Comparison of ENCODE assay signal across 8 cellular contexts in the genomic region with DNA sequence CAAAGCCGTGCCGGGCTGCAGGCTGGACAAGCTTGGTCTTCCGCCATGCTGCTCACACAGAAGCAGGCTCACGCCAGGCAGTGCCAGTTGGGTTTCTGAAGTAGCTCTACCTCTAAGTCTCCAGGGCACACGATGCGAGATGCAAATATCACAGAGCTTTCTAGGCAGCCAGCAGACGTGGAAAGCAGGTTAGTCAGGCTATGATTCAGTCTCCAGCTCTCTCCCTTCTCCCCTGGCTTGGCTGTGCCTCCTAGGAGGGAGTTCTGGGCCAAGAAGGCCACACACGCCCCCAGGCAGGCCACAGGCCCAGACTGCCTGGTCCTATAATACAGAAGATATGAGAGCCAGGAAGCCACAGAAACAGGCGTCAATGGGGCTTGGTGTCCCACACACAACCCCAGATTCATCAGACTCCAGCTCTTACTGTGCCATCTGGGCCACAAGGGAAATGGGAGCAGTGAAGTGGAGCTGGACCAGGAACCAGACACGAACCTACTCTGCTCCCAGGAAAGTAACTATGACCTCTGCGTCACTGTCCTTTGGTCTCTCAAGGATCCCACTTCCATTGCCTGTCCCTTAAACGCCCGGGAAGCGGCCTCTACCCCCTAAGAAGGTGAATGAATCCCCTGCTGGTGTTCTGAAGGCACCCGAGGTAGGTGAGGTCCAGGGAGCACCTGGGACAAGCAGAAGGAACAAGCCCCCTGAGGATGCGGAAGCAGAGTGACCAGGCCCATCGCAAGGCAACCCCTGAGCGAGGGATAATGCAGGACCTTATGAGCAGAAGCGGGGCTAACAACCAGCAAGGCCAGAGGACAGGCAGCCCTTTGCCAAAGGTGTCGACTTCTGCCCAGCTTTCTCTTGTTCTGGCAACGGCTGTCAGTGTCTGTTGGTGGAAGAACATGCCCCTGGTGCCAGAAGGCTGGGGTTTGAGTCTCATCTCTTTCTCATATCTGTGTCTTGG.
DNase-seq lines count a peak whose midpoint lies in the region; ATAC-seq and TF ChIP-seq lines count a peak whose summit lies in the region.

No MANE protein-coding gene starts in this region.

- H3K27me3 ChIP-seq in OCI-LY1 (ENCODE audit: insufficient read depth, low read length) (no peaks in the 10 kb centered on the region), psoas muscle (ENCODE audit: insufficient read depth in 3 of 3, low read length in 2 of 3) (no peaks in the 10 kb centered on the region), body of pancreas (no peaks in the 10 kb centered on the region)

- peak; percentile 72 to 79 (median 78) for ATAC-seq in psoas muscle
- ATAC-seq in GM18907 (IDR thresholded peaks at IDR 0.05; ENCODE audit: unreplicated experiment), result no peak
- no peak for ATAC-seq in sciatic nerve
- no peak for ATAC-seq in GM19397 (IDR thresholded peaks at IDR 0.05; ENCODE audit: unreplicated experiment)
- ATAC-seq in body of pancreas, result no peak

- TF ChIP-seq POLR2A in body of pancreas (IDR thresholded peaks at IDR 0.05), result no peak

- peaks cover 71% of the 10 kb centered on the region for H3K4me1 ChIP-seq in OCI-LY1 (ENCODE audit: insufficient read depth, low read length, severe bottlenecking)
- H3K4me1 ChIP-seq in psoas muscle, result peaks cover 61% of the 10 kb centered on the region
- H3K4me1 ChIP-seq in body of pancreas, result peaks cover 12% of the 10 kb centered on the region

- H3K79me2 ChIP-seq in OCI-LY1 (ENCODE audit: insufficient read depth, low read length), result peaks cover 3% of the 10 kb centered on the region

- no peaks in the 10 kb centered on the region for H3K9me3 ChIP-seq in OCI-LY1 (ENCODE audit: low read length)
- H3K9me3 ChIP-seq in psoas muscle, result no peaks in the 10 kb centered on the region
- H3K9me3 ChIP-seq in body of pancreas, result no peaks in the 10 kb centered on the region

- intact Hi-C loops in psoas muscle (cut with DNase I), result loop anchor here in 1 of 2 donors (5.0 kb wide), 1 partner anchor 56 kb away; no protein-coding TSS in a partner anchor
- intact Hi-C loops in sciatic nerve (cut with DNase I), result no loop called here
- intact Hi-C loops in body of pancreas (cut with DNase I), result no loop called here

- 40 to 67% (median 46%) methylated on average over 21 of the region's 21 CpGs for WGBS in psoas muscle, 3 donors
- 91 to 95% methylated on average over 17 to 21 of the region's 21 CpGs for WGBS in body of pancreas, 2 donors

- no peaks in the 10 kb centered on the region for H4K20me1 ChIP-seq in OCI-LY1 (ENCODE audit: insufficient read depth, low read length)

- H3K27ac ChIP-seq in OCI-LY1 (ENCODE audit: low read depth, low read length, poor library complexity, severe bottlenecking) (peak overlapping the region; percentile 93), epithelial cell of prostate (no peak overlapping the region), psoas muscle (peak overlapping the region; percentile 53), body of pancreas (no peak overlapping the region)

- H3K36me3 ChIP-seq in OCI-LY1 (ENCODE audit: insufficient read depth, low read length), result peaks cover 6% of the 10 kb centered on the region; the same call in 1 of the 2 replicates
- no peaks in the 10 kb centered on the region for H3K36me3 ChIP-seq in psoas muscle (ENCODE audit: insufficient read depth in 1 of 2, low read depth in 1 of 2)
- H3K36me3 ChIP-seq in body of pancreas (replicated peaks in 1 of 2; ENCODE audit: insufficient read depth in 1 of 2, low read depth in 2 of 2), result no peaks in the 10 kb centered on the region

- no peak overlapping the region for H3K4me2 ChIP-seq in OCI-LY1 (ENCODE audit: low read length)

- H3K4me3 ChIP-seq in OCI-LY1 (ENCODE audit: low read depth, low read length, poor library complexity, severe bottlenecking), result no peak overlapping the region
- no peak overlapping the region for H3K4me3 ChIP-seq in psoas muscle
- no peak overlapping the region for H3K4me3 ChIP-seq in body of pancreas

- H2AFZ ChIP-seq in OCI-LY1 (ENCODE audit: low read length), result no peak overlapping the region

- no peaks in the 10 kb centered on the region for H3K9me2 ChIP-seq in OCI-LY1 (ENCODE audit: low read depth, low read length)

- DNase-seq in Daoy (ENCODE audit: low read depth), result peak; percentile 68
- DNase-seq in epithelial cell of prostate (ENCODE audit: low read depth, low spot score), result peak; percentile 55
- peak; percentile 35 to 66 for DNase-seq in psoas muscle
- no peak for DNase-seq in sciatic nerve (ENCODE audit: low spot score)
- DNase-seq in body of pancreas, result no peak

- 0 out of 2 replicates have a peak, but pooled peaks cover 5% of the 10 kb centered on the region for H3F3A ChIP-seq in OCI-LY1 (ENCODE audit: insufficient read depth, low read length)

- TF ChIP-seq CTCF in OCI-LY1 (IDR thresholded peaks at IDR 0.05; ENCODE audit: low read length) (no peak), psoas muscle (IDR thresholded peaks at IDR 0.05) (no peak), body of pancreas (IDR thresholded peaks at IDR 0.05) (no peak)

- no peak overlapping the region for H3K9ac ChIP-seq in OCI-LY1 (ENCODE audit: low read length)

Comparison
In these comparisons a context has a peak if more than half of its experiments do, and no peak if none do; other contexts are left out.
1. DNase-seq: peak in Daoy (single experiment), epithelial cell of prostate (single experiment) and psoas muscle (2 of 2); none in sciatic nerve (single experiment) and body of pancreas (0 of 4).
2. H3K27ac ChIP-seq: peak in OCI-LY1 (single experiment) and psoas muscle (single experiment); none in epithelial cell of prostate (single experiment) and body of pancreas (0 of 4).
3. ATAC-seq: peak in psoas muscle (4 of 4); none in GM18907 (single experiment), sciatic nerve (single experiment), GM19397 (single experiment) and body of pancreas (single experiment).